Comparison of ENCODE assay signal across 8 cellular contexts in genomic region chr17:1227917-1228751, GRCh38. TPM values are rescaled to one million over a fixed set of nuclear protein-coding genes. Genes with fewer than 3 reads are reported as not detected.
A peak's percentile ranks its signal among the peaks of the same experiment; 100 is the strongest.
DNase-seq lines count a peak whose midpoint lies in the region; ATAC-seq lines count a peak whose summit lies in the region.

No MANE protein-coding gene starts in this region.

- DNase-seq in DMS53 (lab: John Stamatoyannopoulos, UW) (peak; percentile 11), DMS53 treated with DMSO at 0.1 percent for 48 hours (lab: John Stamatoyannopoulos, UW; ENCODE audit: unreplicated experiment) (no peak), OCI-M1 (lab: John Stamatoyannopoulos, UW) (no peak), HCEC 1CT (no peak)
- no peak for DNase-seq in activated CD8-positive, alpha-beta memory T cell treated with anti-CD3 and anti-CD28 coated beads, Interleukin-2, amount 10 ng/mL, durations not matched to agents 7 days and 5 days
- DNase-seq in stimulated activated CD8-positive, alpha-beta memory T cell treated with anti-CD3 and anti-CD28 coated beads, Interleukin-4, amount 100 ng/mL, for 48 hours: peak; percentile 32

- peaks cover 19% of the 10 kb centered on the region for H3K4me1 Mint-ChIP-seq in activated CD8-positive, alpha-beta memory T cell treated with anti-CD3 and anti-CD28 coated beads, Interleukin-2, amount 10 ng/mL, durations not matched to agents 7 days and 5 days

- peak; percentile 48 for ATAC-seq in HG03097 (IDR thresholded peaks at IDR 0.05; ENCODE audit: low FRiP score, unreplicated experiment)
- peak; percentile 40 for ATAC-seq in activated CD8-positive, alpha-beta memory T cell treated with anti-CD3 and anti-CD28 coated beads, Interleukin-2, amount 10 ng/mL, durations not matched to agents 7 days and 5 days

- CTCF ChIA-PET in activated CD8-positive, alpha-beta memory T cell treated with anti-CD3 and anti-CD28 coated beads, Interleukin-2, amount 10 ng/mL, durations not matched to agents 7 days and 5 days (lab: Charles Lee): interaction anchor here (1.1 to 5.5 kb wide), 8 partner anchors 12 to 170 kb away, joined by 3 to 24 read pairs (median 5); no protein-coding TSS in a partner anchor

- no peak overlapping the region for H3K27ac Mint-ChIP-seq in activated CD8-positive, alpha-beta memory T cell treated with anti-CD3 and anti-CD28 coated beads, Interleukin-2, amount 10 ng/mL, durations not matched to agents 7 days and 5 days

- no peaks in the 10 kb centered on the region for H3K9me3 ChIP-seq in iPS-15b (ENCODE audit: control insufficient read depth, insufficient read depth, low read length)

- H3K36me3 Mint-ChIP-seq in activated CD8-positive, alpha-beta memory T cell treated with anti-CD3 and anti-CD28 coated beads, Interleukin-2, amount 10 ng/mL, durations not matched to agents 7 days and 5 days: peaks cover 12% of the 10 kb centered on the region

- H3K9ac ChIP-seq in iPS-15b (ENCODE audit: low read depth, low read length): no peak overlapping the region

- no peaks in the 10 kb centered on the region for H3K4me1 ChIP-seq in iPS-15b (ENCODE audit: control insufficient read depth, insufficient read depth, low read length)

- H3K27me3 Mint-ChIP-seq in activated CD8-positive, alpha-beta memory T cell treated with anti-CD3 and anti-CD28 coated beads, Interleukin-2, amount 10 ng/mL, durations not matched to agents 7 days and 5 days: peaks cover 49% of the 10 kb centered on the region

- H3K9me3 Mint-ChIP-seq in activated CD8-positive, alpha-beta memory T cell treated with anti-CD3 and anti-CD28 coated beads, Interleukin-2, amount 10 ng/mL, durations not matched to agents 7 days and 5 days (ENCODE audit: low read depth): no peaks in the 10 kb centered on the region

- H3K27me3 ChIP-seq in iPS-15b (ENCODE audit: control insufficient read depth, insufficient read depth, low read length): peaks cover 55% of the 10 kb centered on the region

- H3K4me3 Mint-ChIP-seq in activated CD8-positive, alpha-beta memory T cell treated with anti-CD3 and anti-CD28 coated beads, Interleukin-2, amount 10 ng/mL, durations not matched to agents 7 days and 5 days: peak overlapping the region; percentile 80

- H3K36me3 ChIP-seq in iPS-15b (ENCODE audit: control insufficient read depth, insufficient read depth, low read length): no peaks in the 10 kb centered on the region

- H3K4me3 ChIP-seq in iPS-15b (ENCODE audit: low read depth, low read length): peak overlapping the region; percentile 39

RNA-seq across cellular contexts. Expression of gene BHLHA9, which starts 42.1 kb away (rescaled TPM):
- not detected for total RNA-seq in activated CD8-positive, alpha-beta memory T cell treated with anti-CD3 and anti-CD28 coated beads, Interleukin-2, amount 10 ng/mL, durations not matched to agents 7 days and 5 days

RNA-seq across cellular contexts. Expression of gene ABR, which starts 48.4 kb away (rescaled TPM):
- 100 to 1,000 TPM in 1 of 2 experiments, 10 to 100 TPM in 1; 83.2 to 145 TPM for total RNA-seq in activated CD8-positive, alpha-beta memory T cell treated with anti-CD3 and anti-CD28 coated beads, Interleukin-2, amount 10 ng/mL, durations not matched to agents 7 days and 5 days

RNA-seq across cellular contexts. Expression of gene TRARG1, which starts 51.3 kb away (rescaled TPM):
- under 1 TPM; 0.12 to 0.35 TPM for total RNA-seq in activated CD8-positive, alpha-beta memory T cell treated with anti-CD3 and anti-CD28 coated beads, Interleukin-2, amount 10 ng/mL, durations not matched to agents 7 days and 5 days

Comparison
In these comparisons a context has a peak if more than half of its experiments do, and no peak if none do; other contexts are left out.
1. DNase-seq: peak in DMS53 (single experiment) and stimulated activated CD8-positive, alpha-beta memory T cell treated with anti-CD3 and anti-CD28 coated beads, Interleukin-4, amount 100 ng/mL, for 48 hours (single experiment); none in DMS53 treated with DMSO at 0.1 percent for 48 hours (single experiment), activated CD8-positive, alpha-beta memory T cell treated with anti-CD3 and anti-CD28 coated beads, Interleukin-2, amount 10 ng/mL, durations not matched to agents 7 days and 5 days (single experiment), OCI-M1 (single experiment) and HCEC 1CT (single experiment).